1 cellular context compared by ENCODE assay signal in genomic region chr2:120678251-120678650, GRCh38.
TF ChIP-seq lines count a peak whose summit lies in the region.

No MANE protein-coding gene starts in this region.

TF ChIP-seq in SK-N-SH, 30 proteins besides CTCF, POLR2A, EP300 and RAD21 (continued from another document):
- TF ChIP-seq REST (IDR thresholded peaks at IDR 0.05; ENCODE audit: low read depth, low read length) (no peak), SIN3A (IDR thresholded peaks at IDR 0.05; ENCODE audit: borderline replicate concordance, low read depth, low read length) (no peak), POLR2AphosphoS5 (IDR thresholded peaks at IDR 0.05; ENCODE audit: low read depth, low read length) (no peak), MEF2A (IDR thresholded peaks at IDR 0.05; ENCODE audit: borderline replicate concordance, low read depth) (no peak), MAX (IDR thresholded peaks at IDR 0.05; ENCODE audit: low read depth) (no peak), RXRA (IDR thresholded peaks at IDR 0.05; ENCODE audit: borderline replicate concordance, low read depth) (no peak), NRF1 (IDR thresholded peaks at IDR 0.05; ENCODE audit: low read depth, low read length) (no peak), FOXM1 (IDR thresholded peaks at IDR 0.05; ENCODE audit: low read depth) (no peak)
